8 cellular contexts compared by ENCODE assay signal in genomic region chr11:6667733-6668374, GRCh38. TPM values are rescaled to one million over a fixed set of nuclear protein-coding genes. Genes with fewer than 3 reads are reported as not detected.
DNase-seq lines count a peak whose midpoint lies in the region; ATAC-seq and TF ChIP-seq lines count a peak whose summit lies in the region.

No MANE protein-coding gene starts in this region.

- H2AFZ ChIP-seq in IMR-90 (replicated peaks; ENCODE audit: low read length, poor library complexity) (peak overlapping the region; percentile 77), neuronal stem cell (ENCODE audit: low read length) (no peak overlapping the region)

- BruUV-seq in IMR-90 (replicated peaks; lab: Mats Ljungman, UMichigan), result no TSS peak

- POLR2A ChIA-PET in AG04449 (lab: Yijun Ruan, JAX) (interaction anchor here (0.7 kb wide), 2 partner anchors 30 to 217 kb away, joined by 3 read pairs; no protein-coding TSS in a partner anchor), IMR-90 (lab: Charles Lee; ENCODE audit: unreplicated experiment) (no interaction called here), activated B cell treated with CpG ODN at 0.5 μM for 24 hours (lab: Charles Lee) (interaction anchor here (0.8 to 3.2 kb wide), 8 partner anchors 16 to 65 kb away, joined by 3 to 18 read pairs (median 6); partner anchors contain the start of genes MRPL17, TAF10 and TPP1)

- no peak overlapping the region for H3K56ac ChIP-seq in IMR-90 (ENCODE audit: extremely low read depth, insufficient read depth, low read length)

- dilution Hi-C loops in IMR-90 (cut with HindIII; ENCODE audit: low sequenced_read_pairs, unreplicated experiment), result no loop called here

- H3K23ac ChIP-seq in IMR-90 (ENCODE audit: low read depth, low read length), result no peak overlapping the region
- H3K23ac ChIP-seq in neuronal stem cell (ENCODE audit: low read depth, low read length, poor library complexity), result no peak overlapping the region

- no peaks in the 10 kb centered on the region for H3K36me3 ChIP-seq in IMR-90 (ENCODE audit: control insufficient read depth, insufficient read depth, low read length)
- H3K36me3 ChIP-seq in neuronal stem cell (replicated peaks in 1 of 2; ENCODE audit: control insufficient read depth in 2 of 2, insufficient read depth in 2 of 2, low read length in 2 of 2), result no peaks in the 10 kb centered on the region

- H3K9me3 ChIP-seq in IMR-90 (ENCODE audit: control insufficient read depth, insufficient read depth, low read length), result no peaks in the 10 kb centered on the region
- H3K9me3 ChIP-seq in neuronal stem cell (replicated peaks in 1 of 2; ENCODE audit: control insufficient read depth in 2 of 2, insufficient read depth in 1 of 2, low read depth in 1 of 2, low read length in 2 of 2), result no peaks in the 10 kb centered on the region

- H3K4me1 Mint-ChIP-seq in activated B cell treated with CpG ODN at 0.5 μM for 24 hours, result peaks cover 4% of the 10 kb centered on the region
- peaks cover 15% of the 10 kb centered on the region for H3K4me1 Mint-ChIP-seq in stimulated activated memory B cell treated with anti-CD40 and anti-IgM and Interleukin-4, amounts not matched to agents 10 μg/mL and 1 μg/mL and 100 μg/mL, for 72 hours

- no peak overlapping the region for H2BK12ac ChIP-seq in neuronal stem cell (ENCODE audit: low read length)

- H2BK120ac ChIP-seq in IMR-90 (ENCODE audit: low read depth, low read length) (no peak overlapping the region), neuronal stem cell (ENCODE audit: low read depth, low read length) (no peak overlapping the region)

- no peak overlapping the region for H3K4ac ChIP-seq in IMR-90 (ENCODE audit: low read depth, low read length)
- no peak overlapping the region for H3K4ac ChIP-seq in neuronal stem cell (ENCODE audit: low read length)

- no peaks in the 10 kb centered on the region for H3K27me3 ChIP-seq in IMR-90 (ENCODE audit: control insufficient read depth, insufficient read depth, low read length)
- H3K27me3 ChIP-seq in neuronal stem cell (ENCODE audit: control insufficient read depth in 3 of 3, insufficient read depth in 3 of 3, low read depth in 1 of 3, low read length in 3 of 3), result no peaks in the 10 kb centered on the region

- H3K79me1 ChIP-seq in IMR-90 (ENCODE audit: low read depth in 1 of 2, low read length in 2 of 2), result no peaks in the 10 kb centered on the region
- no peaks in the 10 kb centered on the region for H3K79me1 ChIP-seq in neuronal stem cell (ENCODE audit: low read depth, low read length)

- H3K27ac Mint-ChIP-seq in activated B cell treated with CpG ODN at 0.5 μM for 24 hours, result no peak overlapping the region
- peak overlapping the region; percentile 66 for H3K27ac Mint-ChIP-seq in stimulated activated memory B cell treated with anti-CD40 and anti-IgM and Interleukin-4, amounts not matched to agents 10 μg/mL and 1 μg/mL and 100 μg/mL, for 72 hours

- H4K91ac ChIP-seq in IMR-90 (ENCODE audit: insufficient read depth, low read depth, low read length), result no peak overlapping the region
- no peak overlapping the region for H4K91ac ChIP-seq in neuronal stem cell (ENCODE audit: low read depth, low read length, poor library complexity)

- DNase-seq in AG04449 (ENCODE audit: low read depth, low spot score), result no peak
- DNase-seq in IMR-90, result peak; percentile 24
- no peak for DNase-seq in activated B cell treated with CpG ODN at 0.5 μM for 24 hours
- DNase-seq in foreskin melanocyte, result peak; percentile 45
- DNase-seq in cortex of kidney (lab: John Stamatoyannopoulos, UW), result no peak
- DNase-seq in neuronal stem cell (ENCODE audit: low spot score), result no peak

- H3K36me3 Mint-ChIP-seq in activated B cell treated with CpG ODN at 0.5 μM for 24 hours (ENCODE audit: low read depth), result no peaks in the 10 kb centered on the region
- H3K36me3 Mint-ChIP-seq in stimulated activated memory B cell treated with anti-CD40 and anti-IgM and Interleukin-4, amounts not matched to agents 10 μg/mL and 1 μg/mL and 100 μg/mL, for 72 hours, result no peaks in the 10 kb centered on the region

- H2BK20ac ChIP-seq in IMR-90 (ENCODE audit: low read depth, low read length), result no peak overlapping the region

- 0 out of 2 replicates have a peak, but pooled peaks cover 6% of the 10 kb centered on the region for H3K9me1 ChIP-seq in IMR-90 (ENCODE audit: insufficient read depth, low read length)

- intact Hi-C loops in IMR-90 (cut with micrococcal nuclease) (no loop called here), activated B cell treated with CpG ODN at 0.5 μM for 24 hours (cut with micrococcal nuclease) (loop anchor here (1.0 kb wide), 5 partner anchors 15 to 289 kb away; partner anchors contain the start of genes ILK, MRPL17, RRP8 and TPP1)

- H3K14ac ChIP-seq in IMR-90 (replicated peaks; ENCODE audit: low read depth, low read length) (no peak overlapping the region), neuronal stem cell (ENCODE audit: low read length) (no peak overlapping the region)

- H3K18ac ChIP-seq in IMR-90 (ENCODE audit: low read depth, low read length) (no peak overlapping the region), neuronal stem cell (ENCODE audit: low read length) (no peak overlapping the region)

- WGBS in IMR-90 (ENCODE audit: extremely low coverage in 2 of 2, insufficient read length in 1 of 2), 2 experiments, result no CpG with 5 or more reads among the region's 3 CpGs
- WGBS in neuronal stem cell (ENCODE audit: extremely low coverage in 2 of 2, insufficient read length in 2 of 2, insufficient replicate concordance in 1 of 2), 2 donors, result no CpG with 5 or more reads among the region's 3 CpGs

- peaks cover 2% of the 10 kb centered on the region for H3K27me3 Mint-ChIP-seq in activated B cell treated with CpG ODN at 0.5 μM for 24 hours
- H3K27me3 Mint-ChIP-seq in stimulated activated memory B cell treated with anti-CD40 and anti-IgM and Interleukin-4, amounts not matched to agents 10 μg/mL and 1 μg/mL and 100 μg/mL, for 72 hours, result no peaks in the 10 kb centered on the region

- H3K4me2 ChIP-seq in IMR-90 (ENCODE audit: low read depth, low read length) (no peak overlapping the region), neuronal stem cell (ENCODE audit: insufficient read depth, low read length, poor library complexity, severe bottlenecking) (no peak overlapping the region)

- H3K4me1 ChIP-seq in IMR-90 (ENCODE audit: control insufficient read depth, insufficient read depth, low read length), result peaks cover 2% of the 10 kb centered on the region; the same call in 1 of the 2 replicates
- peaks cover 0 to 2% of the 10 kb centered on the region in 2 donors for H3K4me1 ChIP-seq in neuronal stem cell (ENCODE audit: control insufficient read depth in 2 of 2, insufficient read depth in 1 of 2, low read depth in 1 of 2, low read length in 2 of 2)

- H2AK5ac ChIP-seq in IMR-90 (ENCODE audit: low read depth, low read length), result no peak overlapping the region
- no peak overlapping the region for H2AK5ac ChIP-seq in neuronal stem cell (ENCODE audit: low read depth, low read length)

- no peaks in the 10 kb centered on the region for H3K9me3 Mint-ChIP-seq in activated B cell treated with CpG ODN at 0.5 μM for 24 hours
- H3K9me3 Mint-ChIP-seq in stimulated activated memory B cell treated with anti-CD40 and anti-IgM and Interleukin-4, amounts not matched to agents 10 μg/mL and 1 μg/mL and 100 μg/mL, for 72 hours, result no peaks in the 10 kb centered on the region

- CTCF ChIA-PET in AG04449 (lab: Yijun Ruan, JAX) (interaction anchor here (0.6 to 3.1 kb wide), 17 partner anchors 9 to 289 kb away, joined by 3 to 25 read pairs (median 5); partner anchors contain the start of genes MRPL17 and TPP1), IMR-90 (lab: Yijun Ruan, JAX) (no interaction called here), activated B cell treated with CpG ODN at 0.5 μM for 24 hours (lab: Charles Lee) (interaction anchor here (0.7 to 2.9 kb wide), 17 partner anchors 10 to 290 kb away, joined by 3 to 33 read pairs (median 6); partner anchors contain the start of genes ILK, MRPL17 and TPP1)

- H3K4me3 Mint-ChIP-seq in activated B cell treated with CpG ODN at 0.5 μM for 24 hours, result no peak overlapping the region
- no peak overlapping the region for H3K4me3 Mint-ChIP-seq in stimulated activated memory B cell treated with anti-CD40 and anti-IgM and Interleukin-4, amounts not matched to agents 10 μg/mL and 1 μg/mL and 100 μg/mL, for 72 hours

- H3K9ac ChIP-seq in IMR-90 (ENCODE audit: low read depth, low read length) (no peak overlapping the region), neuronal stem cell (ENCODE audit: low read depth, low read length, poor library complexity) (no peak overlapping the region)

- H4K20me1 ChIP-seq in IMR-90 (ENCODE audit: insufficient read depth, low read length), result no peaks in the 10 kb centered on the region

- no peak; the same call in 1 of the 2 replicates for TF ChIP-seq RAD21 in IMR-90 (IDR thresholded peaks at IDR 0.05; ENCODE audit: low read length)

- H2AK9ac ChIP-seq in IMR-90 (replicated peaks; ENCODE audit: low read depth, low read length, poor library complexity), result no peak overlapping the region

- peak; percentile 49 for ATAC-seq in IMR-90 (ENCODE audit: low read depth)
- peak; percentile 83 for ATAC-seq in activated B cell treated with CpG ODN at 0.5 μM for 24 hours (ENCODE audit: low read depth)
- ATAC-seq in stimulated activated memory B cell treated with anti-CD40 and anti-IgM and Interleukin-4, amounts not matched to agents 10 μg/mL and 1 μg/mL and 100 μg/mL, for 72 hours, result peak; percentile 86

- H3K27ac ChIP-seq in IMR-90 (ENCODE audit: insufficient read depth, low read length), result no peak overlapping the region
- H3K27ac ChIP-seq in neuronal stem cell (replicated peaks; ENCODE audit: low read length), result no peak overlapping the region

- H2BK5ac ChIP-seq in IMR-90 (ENCODE audit: low read depth, low read length, poor library complexity, severe bottlenecking) (no peak overlapping the region), neuronal stem cell (ENCODE audit: low read length) (no peak overlapping the region)

- in situ Hi-C loops in IMR-90 (cut with MboI; ENCODE audit: low sequenced_read_pairs), result no loop called here

- H4K5ac ChIP-seq in IMR-90 (ENCODE audit: low read depth, low read length), result no peak overlapping the region

- H2BK15ac ChIP-seq in IMR-90 (ENCODE audit: low read depth, low read length), result no peak overlapping the region; the same call in 2 of the 3 replicates
- no peak overlapping the region for H2BK15ac ChIP-seq in neuronal stem cell (ENCODE audit: low read length)

- H3K4me3 ChIP-seq in AG04449 (ENCODE audit: low read depth, low read length) (no peak overlapping the region), IMR-90 (ENCODE audit: insufficient read depth, low read depth, low read length) (no peak overlapping the region), neuronal stem cell (ENCODE audit: low read length in 2 of 2) (no peak overlapping the region)

- TF ChIP-seq POLR2A in IMR-90 (IDR thresholded peaks at IDR 0.05; ENCODE audit: low read depth, low read length), result no peak

- H4K8ac ChIP-seq in IMR-90 (ENCODE audit: low read depth in 2 of 2, low read length in 2 of 2), result no peak overlapping the region; a peak in 1 of 4 replicates
- H4K8ac ChIP-seq in neuronal stem cell (ENCODE audit: low read depth, low read length), result no peak overlapping the region

- TF ChIP-seq CTCF in AG04449 (IDR thresholded peaks at IDR 0.05; ENCODE audit: insufficient read depth, low read length, missing control alignments) (peak; percentile 29), GM12874 (IDR thresholded peaks at IDR 0.05; ENCODE audit: insufficient read depth, low read depth, low read length) (peak; percentile 48), IMR-90 (conservative IDR thresholded peaks at IDR 0.05; ENCODE audit: low read depth, low read length) (peak; percentile 46), activated B cell treated with CpG ODN at 0.5 μM for 24 hours (IDR thresholded peaks at IDR 0.05) (no peak)

RNA-seq across cellular contexts. Expression of gene DCHS1, which starts 12.2 kb away (rescaled TPM):
- 1.4 and 1.7 TPM in 2 replicates for total RNA-seq in IMR-90 (2012; rRNA removed)
- 3.3 and 3.8 TPM in 2 replicates for polyA plus RNA-seq in IMR-90 (2012; rRNA removed)
- polyA plus RNA-seq in IMR-90 (2012; cell fraction: cytosol; rRNA removed), result 2.0 and 3.8 TPM in 2 replicates
- polyA plus RNA-seq in IMR-90 (2012; cell fraction: nucleus; rRNA removed; ENCODE audit: low replicate concordance), result 6.7 and 13.0 TPM in 2 replicates
- 0.17 and 0.22 TPM in 2 replicates for total RNA-seq in activated B cell treated with CpG ODN at 0.5 μM for 24 hours
- 4.5 TPM for polyA plus RNA-seq in neuronal stem cell (2013, experiment 1 of 2)
- polyA plus RNA-seq in neuronal stem cell (2013, experiment 2 of 2), result 4.4 TPM

RNA-seq across cellular contexts. Expression of gene MRPL17, which starts 15.3 kb away (rescaled TPM):
- total RNA-seq in IMR-90 (2012; rRNA removed) (65.8 and 70.3 TPM in 2 replicates), activated B cell treated with CpG ODN at 0.5 μM for 24 hours (34.1 and 34.2 TPM in 2 replicates)
- 85.2 and 97.5 TPM in 2 replicates for polyA plus RNA-seq in IMR-90 (2012; rRNA removed)
- polyA plus RNA-seq in IMR-90 (2012; cell fraction: cytosol; rRNA removed), result 62.0 and 80.4 TPM in 2 replicates
- polyA plus RNA-seq in IMR-90 (2012; cell fraction: nucleus; rRNA removed; ENCODE audit: low replicate concordance), result 19.4 and 28.9 TPM in 2 replicates
- 32.4 TPM for polyA plus RNA-seq in neuronal stem cell (2013, experiment 1 of 2)
- 31.0 TPM for polyA plus RNA-seq in neuronal stem cell (2013, experiment 2 of 2)

RNA-seq across cellular contexts. Expression of gene TPP1, which starts 48.6 kb away (rescaled TPM):
- total RNA-seq in IMR-90 (2012; rRNA removed) (16.7 and 33.5 TPM in 2 replicates), activated B cell treated with CpG ODN at 0.5 μM for 24 hours (98.2 and 123 TPM in 2 replicates)
- polyA plus RNA-seq in IMR-90 (2012; rRNA removed), result 66.2 and 108 TPM in 2 replicates
- polyA plus RNA-seq in IMR-90 (2012; cell fraction: cytosol; rRNA removed), result 41.8 and 75.0 TPM in 2 replicates
- 76.6 and 101 TPM in 2 replicates for polyA plus RNA-seq in IMR-90 (2012; cell fraction: nucleus; rRNA removed; ENCODE audit: low replicate concordance)
- polyA plus RNA-seq in neuronal stem cell (2013, experiment 1 of 2), result 47.2 TPM
- polyA plus RNA-seq in neuronal stem cell (2013, experiment 2 of 2), result 47.6 TPM

RNA-seq across cellular contexts. Expression of gene TAF10, which starts 55.8 kb away (rescaled TPM):
- total RNA-seq in IMR-90 (2012; rRNA removed) (18.6 and 24.4 TPM in 2 replicates), activated B cell treated with CpG ODN at 0.5 μM for 24 hours (149 and 154 TPM in 2 replicates)
- polyA plus RNA-seq in IMR-90 (2012; rRNA removed), result 132 and 180 TPM in 2 replicates
- 73.3 and 76.1 TPM in 2 replicates for polyA plus RNA-seq in IMR-90 (2012; cell fraction: cytosol; rRNA removed)
- polyA plus RNA-seq in IMR-90 (2012; cell fraction: nucleus; rRNA removed; ENCODE audit: low replicate concordance), result 71.9 and 78.4 TPM in 2 replicates
- 283 TPM for polyA plus RNA-seq in neuronal stem cell (2013, experiment 1 of 2)
- 282 TPM for polyA plus RNA-seq in neuronal stem cell (2013, experiment 2 of 2)

Comparison
In these comparisons a context has a peak if more than half of its experiments do, and no peak if none do; other contexts are left out.
1. DNase-seq: peak in IMR-90 (single experiment) and foreskin melanocyte (single experiment); none in AG04449 (single experiment), activated B cell treated with CpG ODN at 0.5 μM for 24 hours (single experiment), cortex of kidney (single experiment) and neuronal stem cell (single experiment).
2. Peak in every context shown above with its lines, with median percentiles within 50 percentile points of each other: ATAC-seq.